Comparison of ENCODE assay signal across 8 cellular contexts in the genomic region with DNA sequence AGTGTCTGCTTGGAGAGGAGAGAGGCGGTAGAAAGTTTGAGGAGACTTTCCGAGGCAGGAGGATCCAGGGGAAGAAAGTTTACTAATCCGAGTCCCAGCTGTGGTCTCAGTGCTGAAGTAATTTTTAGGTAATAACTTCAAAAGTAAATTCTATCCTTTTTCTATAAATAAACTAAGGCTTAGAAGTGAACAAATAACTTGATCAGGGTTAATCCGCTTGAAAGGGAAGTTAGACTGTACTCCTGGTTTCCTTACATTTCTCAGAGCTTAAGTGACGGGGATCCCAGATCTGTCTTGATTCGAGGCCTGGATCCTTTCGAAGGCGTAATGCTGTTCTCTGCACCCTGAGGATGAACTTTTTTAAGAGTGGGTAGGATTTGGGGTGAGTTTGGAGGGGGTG. TPM values are rescaled to one million over a fixed set of nuclear protein-coding genes. Genes with fewer than 3 reads are reported as not detected.
DNase-seq lines count a peak whose midpoint lies in the region; ATAC-seq, FAIRE-seq and TF ChIP-seq lines count a peak whose summit lies in the region.
"Had no signal": no experiment of that assay in that cellular context is flagged by ENCODE, and none has a peak within 500 bp of the region (broad histone marks: within the 10 kb centered on the region; RNA-seq: fewer than 3 reads in every experiment).

No MANE protein-coding gene starts in this region.

- DNase-seq in HFFc6 (no peak), foreskin keratinocyte (peak in 1 of 2 donors; percentile 2), small intestine (no peak)
- DNase-seq: activated CD4-positive, CD25-positive, alpha-beta regulatory T cell treated with anti-CD3 and anti-CD28 coated beads, Interleukin-2, amount 50 U/mL, for 72 hours had no signal

- peak overlapping the region; percentile 100; the same call in 1 of the 2 replicates for H3K27ac Mint-ChIP-seq in HFFc6

- H3K27me3 Mint-ChIP-seq in HFFc6 (ENCODE audit: insufficient read depth): no peaks in the 10 kb centered on the region; the same call in none of the 2 replicates

- ATAC-seq in foreskin keratinocyte (no peak), GM21723 (IDR thresholded peaks at IDR 0.05; ENCODE audit: unreplicated experiment) (no peak), HG02885 (IDR thresholded peaks at IDR 0.05; ENCODE audit: poor library complexity, unreplicated experiment) (no peak)

- FAIRE-seq in small intestine (lab: Jason Lieb, UNC): no peak

- TF ChIP-seq CTCF in HFFc6 (IDR thresholded peaks at IDR 0.05) (no peak), VCaP (conservative IDR thresholded peaks at IDR 0.05) (no peak), foreskin keratinocyte (conservative IDR thresholded peaks at IDR 0.05) (no peak)

- no peaks in the 10 kb centered on the region for H3K9me3 ChIP-seq in small intestine (ENCODE audit: control insufficient read depth, low read depth)

- peak overlapping the region; percentile 93 for H3K4me3 Mint-ChIP-seq in HFFc6

- H3K9me3 Mint-ChIP-seq in HFFc6: no peaks in the 10 kb centered on the region

- peaks cover 7% of the 10 kb centered on the region for H3K36me3 Mint-ChIP-seq in HFFc6 (ENCODE audit: low read depth)

- 35 to 44% (median 37%) methylated on average over 8 of the region's 8 CpGs for WGBS in small intestine, 3 donors

- H3K4me1 ChIP-seq in foreskin keratinocyte (peaks cover 13% of the 10 kb centered on the region), small intestine (ENCODE audit: control insufficient read depth in 2 of 2, insufficient read depth in 1 of 2, low read depth in 1 of 2, low read length in 1 of 2) (peaks cover 3 to 15% of the 10 kb centered on the region in 2 donors)

- H3K36me3 ChIP-seq in small intestine (ENCODE audit: control insufficient read depth in 2 of 2, insufficient read depth in 2 of 2, low read length in 2 of 2): peaks cover 2 to 5% of the 10 kb centered on the region in 2 donors

- H3K4me1 Mint-ChIP-seq in HFFc6 (ENCODE audit: low read depth): peaks cover 48% of the 10 kb centered on the region

- H3K27me3 ChIP-seq in foreskin keratinocyte (no peaks in the 10 kb centered on the region), small intestine (ENCODE audit: control insufficient read depth in 2 of 2, insufficient read depth in 2 of 2, low read length in 2 of 2) (no peaks in the 10 kb centered on the region)

- H3K27ac ChIP-seq in VCaP (peak overlapping the region; percentile 99; the same call in 1 of the 2 replicates), foreskin keratinocyte (peak overlapping the region; percentile 99), skin epidermis (peak overlapping the region in 15 of 21 experiments; percentile 96 to 100 (median 100)), small intestine (ENCODE audit: low read depth in 1 of 2, low read length in 1 of 2) (peak overlapping the region in 1 of 2 donors; percentile 100)

- H3K4me3 ChIP-seq in skin epidermis (peak overlapping the region; percentile 59 to 97 (median 80)), small intestine (ENCODE audit: low read depth in 1 of 2, low read length in 2 of 2) (peak overlapping the region in 1 of 2 donors; percentile 91)

RNA-seq across cellular contexts. Expression of a gene that starts 2.6 kb away (rescaled TPM):
- 10 to 100 TPM; 14.0 to 16.7 (median 15.1) TPM for total RNA-seq in HFFc6 (2021; fragmentation: NEBNext Ultra II Directional; extraction: Animal tissue kit (Norgen Biotek cat#: 25700))
- 18.9 and 19.0 TPM in 2 replicates for total RNA-seq in foreskin keratinocyte
- polyA plus RNA-seq in foreskin keratinocyte (6.6 and 7.9 TPM in 2 replicates), small intestine (10 to 100 TPM in 1 of 3 donors, 1 to 10 TPM in 2; 3.8 to 10.6 (median 5.1) TPM)
